18 cellular contexts compared by ENCODE assay signal in genomic region chr10:68604441-68604840, GRCh38. TPM values are rescaled to one million over a fixed set of nuclear protein-coding genes. Genes with fewer than 3 reads are reported as not detected.
DNase-seq lines count a peak whose midpoint lies in the region; ATAC-seq and TF ChIP-seq lines count a peak whose summit lies in the region.
"Had no signal": no experiment of that assay in that cellular context is flagged by ENCODE, and none has a peak within 500 bp of the region (broad histone marks: within the 10 kb centered on the region; RNA-seq: fewer than 3 reads in every experiment).

No MANE protein-coding gene starts in this region.

- no peak overlapping the region for H3K4me3 Mint-ChIP-seq in activated naive CD8-positive, alpha-beta T cell treated with anti-CD3 and anti-CD28 coated beads for 36 hours

- H3K4me3 ChIP-seq in HEK293 (ENCODE audit: low read depth, low read length), result no peak overlapping the region
- H3K4me3 ChIP-seq in fibroblast of mammary gland (ENCODE audit: control insufficient read depth, low read depth, low read length), result no peak overlapping the region
- H3K4me3 ChIP-seq: BLaER1 treated with 17β-estradiol and CSF1 and Interleukin-3, amounts not matched to agents 10 nM and 100 nM; Peyer's patch had no signal

- H3K36me3 ChIP-seq in HEK293 (ENCODE audit: control insufficient read depth in 2 of 2, insufficient read depth in 1 of 2, low read length in 2 of 2), result peaks cover 3 to 12% of the 10 kb centered on the region in 2 experiments; a peak in 2 of 3 replicates
- H3K36me3 ChIP-seq: BLaER1 treated with 17β-estradiol and CSF1 and Interleukin-3, amounts not matched to agents 10 nM and 100 nM; Peyer's patch had no signal

- H3K36me3 Mint-ChIP-seq in activated naive CD8-positive, alpha-beta T cell treated with anti-CD3 and anti-CD28 coated beads for 36 hours, result peaks cover 2% of the 10 kb centered on the region

- ATAC-seq in HG02970 (IDR thresholded peaks at IDR 0.05; ENCODE audit: low FRiP score, unreplicated experiment) (no peak), sciatic nerve (no peak)
- ATAC-seq: SK-N-SH treated with all-trans-retinoic acid at 6 μM for 48 hours had no signal

- H3K27me3 Mint-ChIP-seq in activated naive CD8-positive, alpha-beta T cell treated with anti-CD3 and anti-CD28 coated beads for 36 hours, result no peaks in the 10 kb centered on the region

- H3K4me1 ChIP-seq in HEK293 (ENCODE audit: control insufficient read depth, insufficient read depth, low read length), result peaks cover 12% of the 10 kb centered on the region

- intact Hi-C loops in sciatic nerve (cut with DNase I), result loop anchor here (5.0 kb wide), 1 partner anchor 42 kb away; the partner anchor contains the start of gene TET1

- H3K9me3 ChIP-seq in HEK293 (ENCODE audit: control insufficient read depth, insufficient read depth, low read depth, low read length), result no peaks in the 10 kb centered on the region
- H3K9me3 ChIP-seq: BLaER1 treated with 17β-estradiol and CSF1 and Interleukin-3, amounts not matched to agents 10 nM and 100 nM; Peyer's patch had no signal

- CTCF ChIA-PET in HEK293 (lab: Yijun Ruan, JAX), result no interaction called here

- TF ChIP-seq CTCF in HEK293 (tag by site-specific recombination; IDR thresholded peaks at IDR 0.05) (no peak), fibroblast of mammary gland (conservative IDR thresholded peaks at IDR 0.05; ENCODE audit: control insufficient read depth, insufficient read depth, low read depth, low read length) (no peak)

- DNase-seq in NCI-H2227 treated with DMSO at 0.1 percent for 48 hours (lab: John Stamatoyannopoulos, UW), result peak; percentile 54
- DNase-seq in fibroblast of mammary gland (ENCODE audit: low read depth), result peak; percentile 25
- peak; percentile 57 for DNase-seq in renal cortical epithelial cell (ENCODE audit: low read depth)
- no peak for DNase-seq in activated naive CD8-positive, alpha-beta T cell treated with anti-CD3 and anti-CD28 coated beads for 36 hours
- DNase-seq in RKO (ENCODE audit: low spot score), result no peak
- no peak for DNase-seq in sciatic nerve (ENCODE audit: low spot score)
- DNase-seq: DMS153, HCEC 1CT, NCI-H1048, NCI-H187, NCI-H2171 treated with DMSO at 0.1 percent for 48 hours, NCI-H510A treated with DMSO at 0.1 percent for 48 hours, Peyer's patch, SHP77 had no signal

- POLR2A ChIA-PET in HEK293 (lab: Yijun Ruan, JAX), result interaction anchor here (0.5 kb wide), 1 partner anchor 8 kb away, joined by 3 read pairs; no protein-coding TSS in a partner anchor

- no peak overlapping the region for H3K27ac Mint-ChIP-seq in activated naive CD8-positive, alpha-beta T cell treated with anti-CD3 and anti-CD28 coated beads for 36 hours

- no peaks in the 10 kb centered on the region for H3K9me3 Mint-ChIP-seq in activated naive CD8-positive, alpha-beta T cell treated with anti-CD3 and anti-CD28 coated beads for 36 hours

- H3K27ac ChIP-seq in HEK293 (ENCODE audit: extremely low read depth, low read depth, low read length), result no peak overlapping the region
- H3K27ac ChIP-seq: BLaER1 treated with 17β-estradiol and CSF1 and Interleukin-3, amounts not matched to agents 10 nM and 100 nM; Peyer's patch had no signal

- H3K4me1 Mint-ChIP-seq in activated naive CD8-positive, alpha-beta T cell treated with anti-CD3 and anti-CD28 coated beads for 36 hours, result peaks cover 33% of the 10 kb centered on the region

TF ChIP-seq in HEK293, 187 proteins besides CTCF, POLR2A, EP300 and RAD21:
- TF ChIP-seq GFI1B (tag by site-specific recombination; IDR thresholded peaks at IDR 0.05) (no peak), ZIC2 (tag by site-specific recombination; IDR thresholded peaks at IDR 0.05) (peak; percentile 57)

RNA-seq across cellular contexts. Expression of gene TET1, which starts 44.3 kb away (rescaled TPM):
- total RNA-seq in renal cortical epithelial cell (0.35 and 3.1 TPM in 2 replicates), sciatic nerve (10.4 TPM)
- total RNA-seq in activated naive CD8-positive, alpha-beta T cell treated with anti-CD3 and anti-CD28 coated beads for 36 hours, result under 1 TPM; 0.72 to 0.82 TPM

Comparison
In these comparisons a context has a peak if more than half of its experiments do, and no peak if none do; other contexts are left out.
1. DNase-seq: peak in NCI-H2227 treated with DMSO at 0.1 percent for 48 hours (single experiment), fibroblast of mammary gland (single experiment) and renal cortical epithelial cell (single experiment); none in activated naive CD8-positive, alpha-beta T cell treated with anti-CD3 and anti-CD28 coated beads for 36 hours (single experiment), RKO (single experiment) and sciatic nerve (single experiment).